ENCODE assay signal across 17 cellular contexts in the genomic region with DNA sequence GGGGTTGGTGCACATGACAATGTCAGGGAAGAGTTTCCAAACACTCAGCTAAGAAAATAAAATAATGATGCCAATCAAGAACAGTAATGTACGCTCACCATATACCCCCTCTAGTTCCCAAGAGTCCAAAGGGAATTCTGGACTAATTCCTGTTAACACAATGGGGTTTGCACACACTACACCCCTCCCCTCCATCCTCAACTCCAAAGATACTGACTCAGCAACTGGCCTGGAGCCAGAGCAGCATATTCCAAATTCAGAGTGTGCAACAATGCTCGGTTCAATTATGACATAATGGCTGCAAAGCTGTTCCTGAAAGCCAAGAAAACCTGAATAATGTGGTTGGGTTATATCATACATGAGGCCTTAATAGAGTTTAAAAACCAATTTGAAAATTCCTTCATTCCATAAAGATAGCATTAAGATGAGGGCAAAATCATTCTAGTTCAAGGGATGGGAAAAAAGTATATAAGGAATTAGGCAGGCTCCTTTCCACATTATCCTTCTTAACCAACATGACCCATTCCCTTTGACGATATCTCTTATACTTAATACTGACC. TPM values are rescaled to one million over a fixed set of nuclear protein-coding genes. Genes with fewer than 3 reads are reported as not detected.
DNase-seq lines count a peak whose midpoint lies in the region; ATAC-seq, FAIRE-seq and TF ChIP-seq lines count a peak whose summit lies in the region.
"Had no signal": no experiment of that assay in that cellular context is flagged by ENCODE, and none has a peak within 500 bp of the region (broad histone marks: within the 10 kb centered on the region; RNA-seq: fewer than 3 reads in every experiment).

No MANE protein-coding gene starts in this region.

- H3K4me3 ChIP-seq in A549 (no peak overlapping the region), HEK293 (ENCODE audit: low read depth, low read length) (no peak overlapping the region), adipocyte (ENCODE audit: low read length) (no peak overlapping the region), fibroblast of villous mesenchyme (ENCODE audit: low read depth, low read length) (no peak overlapping the region)

- CTCF ChIA-PET in A549 (lab: Yijun Ruan, JAX) (no interaction called here), HEK293 (lab: Yijun Ruan, JAX) (interaction anchor here (0.7 kb wide), 1 partner anchor 1775 kb away, joined by 3 read pairs; no protein-coding TSS in a partner anchor)

- no peaks in the 10 kb centered on the region for H3K9me3 ChIP-seq in A549
- no peaks in the 10 kb centered on the region for H3K9me3 ChIP-seq in HEK293 (ENCODE audit: control insufficient read depth, insufficient read depth, low read depth, low read length)
- H3K9me3 ChIP-seq in adipocyte (ENCODE audit: control insufficient read depth, low read length) = no peaks in the 10 kb centered on the region
- H3K9me3 ChIP-seq: BE2C had no signal

- no peak for TF ChIP-seq RAD21 in A549 (conservative IDR thresholded peaks at IDR 0.05 in 1 of 2, IDR thresholded peaks at IDR 0.05 in 1 of 2)

- H3K4me3 Mint-ChIP-seq in mesothelial cell of epicardium (no peak overlapping the region), nephron progenitor cell (no peak overlapping the region)

- H3K4me2 ChIP-seq in A549 = no peak overlapping the region

- TF ChIP-seq EP300 in A549 (IDR thresholded peaks at IDR 0.05) = no peak

- no peaks in the 10 kb centered on the region for H3K27me3 ChIP-seq in adipocyte (replicated peaks; ENCODE audit: control insufficient read depth, insufficient read depth, low read length)
- H3K27me3 ChIP-seq: BE2C had no signal

- POLR2A ChIA-PET in A549 (lab: Yijun Ruan, JAX) = no interaction called here
- POLR2A ChIA-PET in HEK293 (lab: Yijun Ruan, JAX) = no interaction called here

- DNase-seq in A549 (ENCODE audit: low read depth in 1 of 2, low spot score in 1 of 2) = no peak
- DNase-seq in adipocyte (ENCODE audit: low read depth) = peak; percentile 34
- DNase-seq in fibroblast of villous mesenchyme (ENCODE audit: low read depth) = peak; percentile 17
- DNase-seq in NCI-H2029 treated with DMSO at 0.1 percent for 48 hours (lab: John Stamatoyannopoulos, UW) = no peak
- DNase-seq in mesothelial cell of epicardium (ENCODE audit: low spot score in 2 of 2, unreplicated experiment in 2 of 2) = no peak
- DNase-seq in nephron progenitor cell = no peak
- DNase-seq: activated CD4-positive, alpha-beta T cell treated with anti-CD3 and anti-CD28 coated beads, Interleukin-2, amount 50 U/mL, for 48 hours; activated gamma-delta T cell; BE2C; cerebellar nuclear complex; DND-41; stimulated activated naive CD8-positive, alpha-beta T cell treated with anti-CD3 and anti-CD28 coated beads, Interleukin-15, Interleukin-2, amounts not matched to agents 100 U/mL and 50 U/mL, for 24 hours; T-helper 9 cell had no signal

- 67% methylated on average over 3 of the region's 3 CpGs for WGBS in A549 (ENCODE audit: missing lambda C conversion rate)

- ATAC-seq in A549 = no peak
- ATAC-seq in GM18517 (IDR thresholded peaks at IDR 0.05; ENCODE audit: unreplicated experiment) = no peak
- ATAC-seq: stimulated activated naive CD8-positive, alpha-beta T cell treated with anti-CD3 and anti-CD28 coated beads, Interleukin-15, Interleukin-2, amounts not matched to agents 100 U/mL and 50 U/mL, for 24 hours had no signal

- peaks cover 0 to 24% of the 10 kb centered on the region in 2 experiments; a peak in 1 of 3 replicates for H3K36me3 ChIP-seq in HEK293 (ENCODE audit: control insufficient read depth in 2 of 2, insufficient read depth in 1 of 2, low read length in 2 of 2)
- H3K36me3 ChIP-seq in adipocyte (ENCODE audit: control insufficient read depth, insufficient read depth, low read length, severe bottlenecking) = no peaks in the 10 kb centered on the region
- H3K36me3 ChIP-seq: BE2C had no signal

- H3K27ac Mint-ChIP-seq in mesothelial cell of epicardium (no peak overlapping the region), nephron progenitor cell (no peak overlapping the region)

- H3K27me3 Mint-ChIP-seq in mesothelial cell of epicardium (ENCODE audit: low read depth) (no peaks in the 10 kb centered on the region), nephron progenitor cell (ENCODE audit: low read depth, poor library complexity) (no peaks in the 10 kb centered on the region)

- H3K36me3 Mint-ChIP-seq in mesothelial cell of epicardium (no peaks in the 10 kb centered on the region), nephron progenitor cell (ENCODE audit: low read depth) (no peaks in the 10 kb centered on the region)

- TF ChIP-seq CTCF in A549 (IDR thresholded peaks at IDR 0.05) = no peak
- no peak for TF ChIP-seq CTCF in HEK293 (tag by site-specific recombination; IDR thresholded peaks at IDR 0.05)
- no peak for TF ChIP-seq CTCF in fibroblast of villous mesenchyme (IDR thresholded peaks at IDR 0.05; ENCODE audit: insufficient read depth, low read depth, low read length)
- no peak for TF ChIP-seq CTCF in mesothelial cell of epicardium (IDR thresholded peaks at IDR 0.05; ENCODE audit: unreplicated experiment)
- TF ChIP-seq CTCF in nephron progenitor cell (IDR thresholded peaks at IDR 0.05) = no peak

- H3K27ac ChIP-seq in A549 (no peak overlapping the region), HEK293 (ENCODE audit: extremely low read depth, low read depth, low read length) (no peak overlapping the region)

- TF ChIP-seq POLR2A in A549 (IDR thresholded peaks at IDR 0.05; ENCODE audit: low read length) = no peak

- no peak overlapping the region for H3K9ac ChIP-seq in adipocyte (ENCODE audit: low read length)

- FAIRE-seq in A549 (lab: Jason Lieb, UNC) = peak; percentile 7
- FAIRE-seq: GM12892, GM19239 had no signal

- H3K4me1 Mint-ChIP-seq in mesothelial cell of epicardium (no peaks in the 10 kb centered on the region), nephron progenitor cell (no peaks in the 10 kb centered on the region)

- H3K4me1 ChIP-seq in A549 (no peaks in the 10 kb centered on the region), HEK293 (ENCODE audit: control insufficient read depth, insufficient read depth, low read length) (0 out of 2 replicates have a peak, but pooled peaks cover 2% of the 10 kb centered on the region), adipocyte (ENCODE audit: control insufficient read depth, insufficient read depth, low read length) (peaks cover 8% of the 10 kb centered on the region)
- H3K4me1 ChIP-seq: BE2C had no signal

- no peaks in the 10 kb centered on the region for H3K9me3 Mint-ChIP-seq in mesothelial cell of epicardium
- peaks cover 4% of the 10 kb centered on the region for H3K9me3 Mint-ChIP-seq in nephron progenitor cell

TF ChIP-seq in A549, 52 proteins besides CTCF, POLR2A, EP300 and RAD21:
- TF ChIP-seq, protein P1, sequence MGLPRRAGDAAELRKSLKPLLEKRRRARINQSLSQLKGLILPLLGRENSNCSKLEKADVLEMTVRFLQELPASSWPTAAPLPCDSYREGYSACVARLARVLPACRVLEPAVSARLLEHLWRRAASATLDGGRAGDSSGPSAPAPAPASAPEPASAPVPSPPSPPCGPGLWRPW (IDR thresholded peaks at IDR 0.05) = no peak
- TF ChIP-seq, protein P2, sequence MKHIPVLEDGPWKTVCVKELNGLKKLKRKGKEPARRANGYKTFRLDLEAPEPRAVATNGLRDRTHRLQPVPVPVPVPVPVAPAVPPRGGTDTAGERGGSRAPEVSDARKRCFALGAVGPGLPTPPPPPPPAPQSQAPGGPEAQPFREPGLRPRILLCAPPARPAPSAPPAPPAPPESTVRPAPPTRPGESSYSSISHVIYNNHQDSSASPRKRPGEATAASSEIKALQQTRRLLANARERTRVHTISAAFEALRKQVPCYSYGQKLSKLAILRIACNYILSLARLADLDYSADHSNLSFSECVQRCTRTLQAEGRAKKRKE (CRISPR knock-in tag; IDR thresholded peaks at IDR 0.05; ENCODE audit: low read depth) = no peak
- TF ChIP-seq MAFK (IDR thresholded peaks at IDR 0.05; ENCODE audit: partially characterized antibody) = peak; percentile 20
- no peak for TF ChIP-seq ZFP36 (IDR thresholded peaks at IDR 0.05; ENCODE audit: borderline replicate concordance, partially characterized antibody)

TF ChIP-seq in HEK293, 187 proteins besides CTCF, POLR2A, EP300 and RAD21 (continues in another document):
- TF ChIP-seq, protein P3, sequence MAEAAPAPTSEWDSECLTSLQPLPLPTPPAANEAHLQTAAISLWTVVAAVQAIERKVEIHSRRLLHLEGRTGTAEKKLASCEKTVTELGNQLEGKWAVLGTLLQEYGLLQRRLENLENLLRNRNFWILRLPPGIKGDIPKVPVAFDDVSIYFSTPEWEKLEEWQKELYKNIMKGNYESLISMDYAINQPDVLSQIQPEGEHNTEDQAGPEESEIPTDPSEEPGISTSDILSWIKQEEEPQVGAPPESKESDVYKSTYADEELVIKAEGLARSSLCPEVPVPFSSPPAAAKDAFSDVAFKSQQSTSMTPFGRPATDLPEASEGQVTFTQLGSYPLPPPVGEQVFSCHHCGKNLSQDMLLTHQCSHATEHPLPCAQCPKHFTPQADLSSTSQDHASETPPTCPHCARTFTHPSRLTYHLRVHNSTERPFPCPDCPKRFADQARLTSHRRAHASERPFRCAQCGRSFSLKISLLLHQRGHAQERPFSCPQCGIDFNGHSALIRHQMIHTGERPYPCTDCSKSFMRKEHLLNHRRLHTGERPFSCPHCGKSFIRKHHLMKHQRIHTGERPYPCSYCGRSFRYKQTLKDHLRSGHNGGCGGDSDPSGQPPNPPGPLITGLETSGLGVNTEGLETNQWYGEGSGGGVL (tag by site-specific recombination; IDR thresholded peaks at IDR 0.05) = peak; percentile 47; the same call in 1 of the 2 replicates
- TF ChIP-seq ZNF391 (tag by site-specific recombination; IDR thresholded peaks at IDR 0.05; ENCODE audit: borderline replicate concordance, low read depth) (no peak), ZNF629 (tag by site-specific recombination; IDR thresholded peaks at IDR 0.05) (peak; percentile 60)

RNA-seq across cellular contexts. Expression of a gene that starts 4.5 kb away (rescaled TPM):
- polyA plus RNA-seq in A549 (2011; rRNA removed) (10.9 and 12.0 TPM in 2 replicates), A549 (2017; fragmentation: RNase III; extraction: RNeasy Plus Mini Kit Qiagen cat#74134 plus additional on column Dnase treatment) (4.1 to 5.4 TPM (median 4.6 TPM) in 3 replicates)
- 2.7 and 3.2 TPM in 2 replicates for polyA plus RNA-seq in A549 (2012; cell fraction: cytosol; rRNA removed)
- polyA plus RNA-seq in A549 (2012; cell fraction: nucleus; rRNA removed) = 1.4 and 1.5 TPM in 2 replicates
- polyA minus RNA-seq in A549 (2011; rRNA and poly(A)+ RNA removed) = 2.9 and 3.3 TPM in 2 replicates
- total RNA-seq in fibroblast of villous mesenchyme (1.3 and 1.6 TPM in 2 replicates), mesothelial cell of epicardium (2.0 to 2.3 TPM (median 2.2 TPM) in 3 replicates)

RNA-seq across cellular contexts. Expression of a gene that starts 38.5 kb away (rescaled TPM):
- polyA plus RNA-seq in A549 (2011; rRNA removed) = 0.68 and 1.4 TPM in 2 replicates
- polyA plus RNA-seq in A549 (2012; cell fraction: cytosol; rRNA removed) = 0.26 and 0.54 TPM in 2 replicates
- 0.30 and 0.48 TPM in 2 replicates for polyA plus RNA-seq in A549 (2012; cell fraction: nucleus; rRNA removed)
- polyA plus RNA-seq in A549 (2017; fragmentation: RNase III; extraction: RNeasy Plus Mini Kit Qiagen cat#74134 plus additional on column Dnase treatment) = 0.39 to 0.61 TPM (median 0.43 TPM) in 3 replicates
- 2.0 and 2.4 TPM in 2 replicates for polyA minus RNA-seq in A549 (2011; rRNA and poly(A)+ RNA removed)
- total RNA-seq in fibroblast of villous mesenchyme = 8.4 and 10.4 TPM in 2 replicates
- total RNA-seq in mesothelial cell of epicardium = 8.0 to 9.4 TPM (median 8.5 TPM) in 3 replicates

Comparison
In these comparisons a context has a peak if more than half of its experiments do, and no peak if none do; other contexts are left out.
1. DNase-seq: peak in adipocyte (single experiment) and fibroblast of villous mesenchyme (single experiment); none in A549 (0 of 2), NCI-H2029 treated with DMSO at 0.1 percent for 48 hours (single experiment), mesothelial cell of epicardium (0 of 2) and nephron progenitor cell (single experiment).